In genomic region chr20:47429409-47429808, GRCh38 we compare ENCODE assay signal across 14 cellular contexts.
DNase-seq lines count a peak whose midpoint lies in the region; ATAC-seq and TF ChIP-seq lines count a peak whose summit lies in the region.
"Had no signal": no experiment of that assay in that cellular context is flagged by ENCODE, and none has a peak within 500 bp of the region (broad histone marks: within the 10 kb centered on the region; RNA-seq: fewer than 3 reads in every experiment).

No MANE protein-coding gene starts in this region.

- H2AFZ ChIP-seq in GM23338, result no peak overlapping the region; the same call in 1 of the 2 replicates

- peaks cover 3% of the 10 kb centered on the region for H3K27me3 Mint-ChIP-seq in GM23338 (ENCODE audit: insufficient read depth, low read depth, poor library complexity)
- H3K27me3 Mint-ChIP-seq in stimulated activated memory B cell treated with anti-CD40 and anti-IgM and Interleukin-4, amounts not matched to agents 10 μg/mL and 1 μg/mL and 100 μg/mL, for 72 hours, result no peaks in the 10 kb centered on the region

- ATAC-seq in GM23338 (no peak), HG03280 (IDR thresholded peaks at IDR 0.05; ENCODE audit: unreplicated experiment) (no peak)
- no peak for ATAC-seq in stimulated activated memory B cell treated with anti-CD40 and anti-IgM and Interleukin-4, amounts not matched to agents 10 μg/mL and 1 μg/mL and 100 μg/mL, for 72 hours
- ATAC-seq: A549; CD8-positive, alpha-beta T cell had no signal

- no peak for TF ChIP-seq CTCF in GM23338 (conservative IDR thresholded peaks at IDR 0.05; ENCODE audit: low read depth in 2 of 2)
- TF ChIP-seq CTCF in epithelial cell of esophagus (IDR thresholded peaks at IDR 0.05; ENCODE audit: insufficient read depth, low read depth, low read length, missing control alignments), result no peak

- H3K36me3 ChIP-seq in GM23338 (ENCODE audit: insufficient read depth), result 0 out of 2 replicates have a peak, but pooled peaks cover 3% of the 10 kb centered on the region

- no peak overlapping the region for H3K4me3 ChIP-seq in GM23338
- H3K4me3 ChIP-seq in epithelial cell of esophagus (ENCODE audit: low read length), result no peak overlapping the region
- H3K4me3 ChIP-seq: A549 had no signal

- H3K4me2 ChIP-seq in GM23338, result no peak overlapping the region
- H3K4me2 ChIP-seq: A549 had no signal

- no peaks in the 10 kb centered on the region for H3F3A ChIP-seq in GM23338 (replicated peaks; ENCODE audit: low read depth)

- H4K20me1 ChIP-seq in GM23338 (replicated peaks; ENCODE audit: insufficient read depth), result no peaks in the 10 kb centered on the region

- no peaks in the 10 kb centered on the region for H3K4me1 ChIP-seq in GM23338 (ENCODE audit: insufficient read depth)

- peaks cover 22% of the 10 kb centered on the region for H3K9me3 Mint-ChIP-seq in GM23338
- H3K9me3 Mint-ChIP-seq in stimulated activated memory B cell treated with anti-CD40 and anti-IgM and Interleukin-4, amounts not matched to agents 10 μg/mL and 1 μg/mL and 100 μg/mL, for 72 hours, result no peaks in the 10 kb centered on the region

- peaks cover 7% of the 10 kb centered on the region; the same call in 2 of the 3 replicates for H3K4me1 Mint-ChIP-seq in GM23338
- peaks cover 34% of the 10 kb centered on the region for H3K4me1 Mint-ChIP-seq in stimulated activated memory B cell treated with anti-CD40 and anti-IgM and Interleukin-4, amounts not matched to agents 10 μg/mL and 1 μg/mL and 100 μg/mL, for 72 hours

- 0 out of 2 replicates have a peak overlapping the region, but pooled peaks have one; percentile 77 for H3K27ac ChIP-seq in GM23338 (ENCODE audit: low read depth)

- peaks cover 19% of the 10 kb centered on the region for H3K36me3 Mint-ChIP-seq in GM23338 (ENCODE audit: low read depth)
- H3K36me3 Mint-ChIP-seq in stimulated activated memory B cell treated with anti-CD40 and anti-IgM and Interleukin-4, amounts not matched to agents 10 μg/mL and 1 μg/mL and 100 μg/mL, for 72 hours, result peaks cover 8% of the 10 kb centered on the region

- H3K9me2 ChIP-seq in GM23338 (ENCODE audit: insufficient read depth), result no peaks in the 10 kb centered on the region

- H3K79me2 ChIP-seq in GM23338 (replicated peaks; ENCODE audit: insufficient read depth), result no peaks in the 10 kb centered on the region

- DNase-seq in GM23338 (ENCODE audit: low spot score) (no peak), MV-4-11 (lab: John Stamatoyannopoulos, UW) (peak; percentile 22), epithelial cell of esophagus (ENCODE audit: low read depth) (peak; percentile 45), NCI-H1092 (lab: John Stamatoyannopoulos, UW) (no peak)
- DNase-seq: CD8-positive, alpha-beta T cell; COR-L47; DND-41; GDM1; GOT3; H9 had no signal

- H3K27ac Mint-ChIP-seq in GM23338, result no peak overlapping the region
- peak overlapping the region; percentile 25 for H3K27ac Mint-ChIP-seq in stimulated activated memory B cell treated with anti-CD40 and anti-IgM and Interleukin-4, amounts not matched to agents 10 μg/mL and 1 μg/mL and 100 μg/mL, for 72 hours
- H3K27ac Mint-ChIP-seq: CD8-positive, alpha-beta T cell; H9 had no signal

- H3K4me3 Mint-ChIP-seq in GM23338, result no peak overlapping the region
- no peak overlapping the region for H3K4me3 Mint-ChIP-seq in stimulated activated memory B cell treated with anti-CD40 and anti-IgM and Interleukin-4, amounts not matched to agents 10 μg/mL and 1 μg/mL and 100 μg/mL, for 72 hours
- H3K4me3 Mint-ChIP-seq: CD14-positive monocyte; CD8-positive, alpha-beta T cell had no signal

- H3K27me3 ChIP-seq in GM23338 (ENCODE audit: insufficient read depth), result no peaks in the 10 kb centered on the region

TF ChIP-seq in GM23338, 12 proteins besides CTCF, POLR2A, EP300 and RAD21:
- TF ChIP-seq CREB1 (CRISPR knock-in tag; IDR thresholded peaks at IDR 0.05; ENCODE audit: low read depth) (no peak), ZNF114 (CRISPR knock-in tag; IDR thresholded peaks at IDR 0.05) (no peak), ZNF462 (CRISPR knock-in tag; IDR thresholded peaks at IDR 0.05) (no peak), STAT1 (IDR thresholded peaks at IDR 0.05; ENCODE audit: unreplicated experiment) (no peak), ZNF331 (CRISPR knock-in tag; IDR thresholded peaks at IDR 0.05; ENCODE audit: low read depth) (no peak), ETS1 (IDR thresholded peaks at IDR 0.05) (no peak), NANOG (IDR thresholded peaks at IDR 0.05; ENCODE audit: borderline replicate concordance) (no peak), POLR2AphosphoS5 (IDR thresholded peaks at IDR 0.05; ENCODE audit: low read depth) (no peak), JUNB (IDR thresholded peaks at IDR 0.05; ENCODE audit: unreplicated experiment) (no peak)

Comparison
In these comparisons a context has a peak if more than half of its experiments do, and no peak if none do; other contexts are left out.
1. DNase-seq: peak in MV-4-11 (single experiment) and epithelial cell of esophagus (single experiment); none in GM23338 (single experiment) and NCI-H1092 (single experiment).